ENCODE assay signal across 17 cellular contexts in the genomic region with DNA sequence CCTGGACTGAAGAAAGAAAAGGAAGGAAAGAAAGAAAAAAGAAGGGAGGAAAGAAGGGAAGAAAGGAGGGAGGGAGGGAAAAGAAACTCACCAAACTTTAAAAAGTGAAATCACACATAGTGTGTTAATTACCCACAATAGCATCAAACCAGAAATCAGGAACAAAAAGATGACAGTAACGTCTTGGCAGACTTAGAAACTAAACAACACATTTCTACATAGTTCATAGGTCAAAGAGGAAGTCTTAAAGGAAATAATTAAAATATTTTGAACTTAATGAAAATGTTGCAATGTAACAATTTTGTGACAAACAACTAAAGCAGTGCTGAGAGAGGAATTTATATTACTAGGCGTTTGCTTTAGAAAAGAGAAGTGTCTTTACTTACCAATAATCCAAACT.
"Had no signal": no experiment of that assay in that cellular context is flagged by ENCODE, and none has a peak within 500 bp of the region (broad histone marks: within the 10 kb centered on the region; RNA-seq: fewer than 3 reads in every experiment).

No MANE protein-coding gene starts in this region.

- ATAC-seq: activated CD8-positive, alpha-beta T cell treated with anti-CD3 and anti-CD28 coated beads, Interleukin-2, amount 10 ng/mL, durations not matched to agents 7 days and 5 days; heart right ventricle; left lobe of liver; WTC11 had no signal

- H2AFZ ChIP-seq: neural progenitor cell had no signal

- H3K36me3 ChIP-seq: adrenal gland, colonic mucosa, heart right ventricle, neural progenitor cell, pancreas, uterus had no signal

- H3K9ac ChIP-seq: neural progenitor cell had no signal

- H3K4me3 ChIP-seq: adrenal gland, colonic mucosa, heart right ventricle, neural progenitor cell, pancreas, skin epidermis, uterus had no signal

- H3K4me3 Mint-ChIP-seq: activated CD8-positive, alpha-beta T cell treated with anti-CD3 and anti-CD28 coated beads, Interleukin-2, amount 10 ng/mL, durations not matched to agents 7 days and 5 days; neural progenitor cell; WTC11 had no signal

- DNase-seq: activated CD4-positive, alpha-beta T cell treated with anti-CD3 and anti-CD28 coated beads for 48 hours; activated CD8-positive, alpha-beta memory T cell treated with anti-CD3 and anti-CD28 coated beads, Interleukin-2, amount 50 U/mL, for 48 hours; activated CD8-positive, alpha-beta T cell treated with anti-CD3 and anti-CD28 coated beads, Interleukin-2, amount 10 ng/mL, durations not matched to agents 7 days and 5 days; activated naive CD4-positive, alpha-beta T cell treated with Interleukin-2 at 50 U/mL for 16 hours; colonic mucosa; effector CD4-positive, alpha-beta T cell; heart right ventricle; mesendoderm; pancreas; uterus had no signal

- FAIRE-seq: frontal cortex, islet of Langerhans, pancreas had no signal

- H3K4me2 ChIP-seq: neural progenitor cell had no signal

- H3K27me3 ChIP-seq: adrenal gland, colonic mucosa, heart right ventricle, neural progenitor cell, pancreas, uterus had no signal

- H3K27ac Mint-ChIP-seq: activated CD8-positive, alpha-beta T cell treated with anti-CD3 and anti-CD28 coated beads, Interleukin-2, amount 10 ng/mL, durations not matched to agents 7 days and 5 days; neural progenitor cell; WTC11 had no signal

- H3K4me1 ChIP-seq: adrenal gland, colonic mucosa, neural progenitor cell, pancreas, uterus had no signal

- H3K36me3 Mint-ChIP-seq: WTC11 had no signal

- H3K27ac ChIP-seq: colonic mucosa, neural progenitor cell, pancreas, uterus had no signal

- H3K9me3 ChIP-seq: colonic mucosa, pancreas, uterus had no signal
